2 cellular contexts compared by ENCODE assay signal in genomic region chr13:50512602-50513527, GRCh38.
A peak's percentile ranks its signal among the peaks of the same experiment; 100 is the strongest.
TF ChIP-seq lines count a peak whose summit lies in the region.

No MANE protein-coding gene starts in this region.

TF ChIP-seq in IMR-90, 13 proteins besides CTCF, POLR2A, EP300 and RAD21:
- TF ChIP-seq MAZ (IDR thresholded peaks at IDR 0.05; ENCODE audit: borderline replicate concordance, low read depth, low read length) (0 out of 2 replicates have a peak, but pooled peaks have one; percentile 9), MAFK (IDR thresholded peaks at IDR 0.05; ENCODE audit: low read depth, low read length) (no peak)
TF ChIP-seq in IMR-90: peak in this region for 1.

TF ChIP-seq in endothelial cell of umbilical vein, 7 proteins besides CTCF, POLR2A, EP300 and RAD21:
- TF ChIP-seq GATA2 (IDR thresholded peaks at IDR 0.05; ENCODE audit: insufficient read depth, insufficient read length, low read depth, low read length): no peak
- no peak for TF ChIP-seq EZH2 (IDR thresholded peaks at IDR 0.05; ENCODE audit: borderline replicate concordance, low read depth, low read length, severe bottlenecking)
- no peak for TF ChIP-seq MAX (IDR thresholded peaks at IDR 0.05; ENCODE audit: insufficient read depth, insufficient read length)
- no peak for TF ChIP-seq JUN (IDR thresholded peaks at IDR 0.05; ENCODE audit: borderline replicate concordance, insufficient read depth, insufficient read length, low read depth)
- no peak for TF ChIP-seq MYC (IDR thresholded peaks at IDR 0.05; ENCODE audit: low read depth, low read length)
- TF ChIP-seq POLR2AphosphoS5 (IDR thresholded peaks at IDR 0.05; ENCODE audit: insufficient read depth, low read depth, low read length): no peak
- TF ChIP-seq FOS (IDR thresholded peaks at IDR 0.05; ENCODE audit: borderline replicate concordance, insufficient read depth, low read length): no peak
